In genomic region chr4:40976343-40976742, GRCh38 we compare ENCODE assay signal across 8 cellular contexts.
DNase-seq lines count a peak whose midpoint lies in the region; ATAC-seq and TF ChIP-seq lines count a peak whose summit lies in the region.

No MANE protein-coding gene starts in this region.

- H3K27ac ChIP-seq in VCaP (peak overlapping the region; percentile 86), right cardiac atrium (ENCODE audit: low read length) (no peak overlapping the region), thyroid gland (no peak overlapping the region)

- H3K9me3 ChIP-seq in right cardiac atrium (ENCODE audit: control insufficient read depth, low read length) (no peaks in the 10 kb centered on the region), thyroid gland (no peaks in the 10 kb centered on the region)

- peak; percentile 33 to 52 for ATAC-seq in right cardiac atrium
- ATAC-seq in stimulated activated effector memory CD8-positive, alpha-beta T cell treated with anti-CD3 and anti-CD28 coated beads, Interleukin-12 subunit alpha, Interleukin-12 subunit beta, amount 100 ng/mL, for 72 hours, result no peak

- intact Hi-C loops in right cardiac atrium (cut with DNase I), result loop anchor here in 3 of 4 donors (2.0 to 10.0 kb wide), 3 partner anchors 52 to 236 kb away; partner anchors contain the start of gene APBB2 (in 2 of the 3)
- intact Hi-C loops in thyroid gland (cut with DNase I), result loop anchor here (5.0 kb wide), 1 partner anchor 236 kb away; the partner anchor contains the start of gene APBB2

- H3K36me3 Mint-ChIP-seq in stimulated activated effector memory CD8-positive, alpha-beta T cell treated with anti-CD3 and anti-CD28 coated beads, Interleukin-12 subunit alpha, Interleukin-12 subunit beta, amount 100 ng/mL, for 72 hours, result no peaks in the 10 kb centered on the region

- TF ChIP-seq CTCF in AG04449 (IDR thresholded peaks at IDR 0.05; ENCODE audit: insufficient read depth, low read length, missing control alignments) (peak; percentile 55), GM12874 (IDR thresholded peaks at IDR 0.05; ENCODE audit: insufficient read depth, low read depth, low read length) (peak; percentile 35; the same call in 1 of the 2 replicates), VCaP (conservative IDR thresholded peaks at IDR 0.05) (peak; percentile 84), thyroid gland (IDR thresholded peaks at IDR 0.05) (peak; percentile 41 to 77 (median 70))

- H3K4me3 ChIP-seq in AG04449 (ENCODE audit: low read depth, low read length) (no peak overlapping the region), right cardiac atrium (ENCODE audit: low read length) (no peak overlapping the region), thyroid gland (replicated peaks in 1 of 3) (no peak overlapping the region)

- H3K4me1 Mint-ChIP-seq in stimulated activated effector memory CD8-positive, alpha-beta T cell treated with anti-CD3 and anti-CD28 coated beads, Interleukin-12 subunit alpha, Interleukin-12 subunit beta, amount 100 ng/mL, for 72 hours, result no peaks in the 10 kb centered on the region

- peaks cover 1% of the 10 kb centered on the region for H3K4me1 ChIP-seq in right cardiac atrium (ENCODE audit: control insufficient read depth, insufficient read depth, low read length)
- peaks cover 0 to 4% of the 10 kb centered on the region in 2 donors for H3K4me1 ChIP-seq in thyroid gland

- DNase-seq in AG04449 (ENCODE audit: low read depth, low spot score), result no peak
- DNase-seq in NCI-H1105 treated with DMSO at 0.1 percent for 48 hours (lab: John Stamatoyannopoulos, UW), result peak; percentile 35
- DNase-seq in right cardiac atrium, result no peak
- peak; percentile 43 to 48 for DNase-seq in thyroid gland
- no peak for DNase-seq in stimulated activated effector memory CD8-positive, alpha-beta T cell treated with anti-CD3 and anti-CD28 coated beads, Interleukin-12 subunit alpha, Interleukin-12 subunit beta, amount 100 ng/mL, for 72 hours (ENCODE audit: low spot score in 2 of 2)
- DNase-seq in GOT3 (lab: John Stamatoyannopoulos, UW), result no peak

- no peaks in the 10 kb centered on the region for H3K9me3 Mint-ChIP-seq in stimulated activated effector memory CD8-positive, alpha-beta T cell treated with anti-CD3 and anti-CD28 coated beads, Interleukin-12 subunit alpha, Interleukin-12 subunit beta, amount 100 ng/mL, for 72 hours

- H3K27me3 ChIP-seq in right cardiac atrium (ENCODE audit: control insufficient read depth, insufficient read depth) (no peaks in the 10 kb centered on the region), thyroid gland (no peaks in the 10 kb centered on the region)

- no peaks in the 10 kb centered on the region for H3K36me3 ChIP-seq in thyroid gland

- no peak for TF ChIP-seq POLR2A in thyroid gland (IDR thresholded peaks at IDR 0.05)

- POLR2A ChIA-PET in AG04449 (lab: Yijun Ruan, JAX), result interaction anchor here (0.7 to 1.2 kb wide), 2 partner anchors 238 to 281 kb away, joined by 4 to 5 read pairs; partner anchors contain the start of genes APBB2 and UCHL1

- no peak overlapping the region for H3K4me3 Mint-ChIP-seq in stimulated activated effector memory CD8-positive, alpha-beta T cell treated with anti-CD3 and anti-CD28 coated beads, Interleukin-12 subunit alpha, Interleukin-12 subunit beta, amount 100 ng/mL, for 72 hours

- no peak overlapping the region for H3K27ac Mint-ChIP-seq in stimulated activated effector memory CD8-positive, alpha-beta T cell treated with anti-CD3 and anti-CD28 coated beads, Interleukin-12 subunit alpha, Interleukin-12 subunit beta, amount 100 ng/mL, for 72 hours

- CTCF ChIA-PET in AG04449 (lab: Yijun Ruan, JAX), result interaction anchor here (0.6 to 13.2 kb wide), 45 partner anchors 8 to 287 kb away, joined by 3 to 205 read pairs (median 4); partner anchors contain the start of genes APBB2 and UCHL1

Comparison
In these comparisons a context has a peak if more than half of its experiments do, and no peak if none do; other contexts are left out.
1. DNase-seq: peak in NCI-H1105 treated with DMSO at 0.1 percent for 48 hours (single experiment) and thyroid gland (2 of 2); none in AG04449 (single experiment), right cardiac atrium (0 of 3), stimulated activated effector memory CD8-positive, alpha-beta T cell treated with anti-CD3 and anti-CD28 coated beads, Interleukin-12 subunit alpha, Interleukin-12 subunit beta, amount 100 ng/mL, for 72 hours (0 of 2) and GOT3 (single experiment).
2. Peak in every context shown above with its lines, with median percentiles within 50 percentile points of each other: CTCF ChIP-seq.